Comparison of ENCODE assay signal across 14 cellular contexts in the genomic region with DNA sequence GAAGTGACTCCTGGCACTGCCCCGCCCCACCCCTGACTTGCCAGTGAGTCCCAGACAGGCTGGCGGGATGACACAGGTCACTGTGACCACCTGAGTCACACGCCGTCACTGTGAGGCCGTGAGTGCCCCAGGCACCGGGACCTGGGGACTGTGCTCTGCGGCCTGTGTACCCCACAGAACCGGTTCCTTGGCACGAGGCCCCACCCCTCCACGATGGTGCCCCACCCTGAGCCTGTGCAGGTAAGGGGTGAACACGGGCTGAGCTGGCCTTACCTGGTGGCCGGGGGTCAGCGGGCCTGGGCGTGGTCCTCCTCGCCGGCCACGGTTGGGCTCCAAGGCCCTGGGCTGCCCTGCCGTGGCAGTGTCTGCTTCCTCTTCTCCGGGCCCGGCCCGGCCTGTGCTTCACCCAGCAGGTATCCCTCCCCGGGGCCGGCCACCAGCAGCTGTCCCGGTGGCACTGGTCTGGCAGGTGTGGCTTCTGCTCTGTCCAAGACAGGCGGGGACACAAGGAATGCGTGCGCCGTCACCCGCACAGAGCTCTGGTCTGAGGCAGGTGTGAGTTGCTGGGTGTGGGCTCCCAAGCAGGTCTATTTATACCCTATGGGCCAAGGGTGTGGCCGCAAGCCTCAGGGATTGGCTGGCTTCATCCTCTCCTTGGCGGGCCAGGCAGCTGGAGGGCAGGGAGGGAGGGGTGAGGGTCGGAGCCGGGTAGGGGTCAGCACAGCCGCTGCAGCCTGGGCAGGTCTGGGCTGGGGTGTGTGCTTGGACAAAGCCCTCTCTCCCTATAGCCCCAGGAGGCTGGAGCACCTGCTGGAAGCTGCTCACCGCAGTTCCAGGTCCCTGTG. TPM values are rescaled to one million over a fixed set of nuclear protein-coding genes. Genes with fewer than 3 reads are reported as not detected.
DNase-seq lines count a peak whose midpoint lies in the region; TF ChIP-seq lines count a peak whose summit lies in the region.
"Had no signal": no experiment of that assay in that cellular context is flagged by ENCODE, and none has a peak within 500 bp of the region (broad histone marks: within the 10 kb centered on the region; RNA-seq: fewer than 3 reads in every experiment).

Gene RNF223 (minus strand): TSS at position 564 of the 845 bp plus-strand sequence. CDS start 1,740 bp downstream, outside the sequence.

- TF ChIP-seq CTCF in Calu3 (IDR thresholded peaks at IDR 0.05; ENCODE audit: unreplicated experiment) (no peak), LNCaP clone FGC (IDR thresholded peaks at IDR 0.05; ENCODE audit: control insufficient read depth, extremely low read depth, insufficient read depth) (no peak), breast epithelium (IDR thresholded peaks at IDR 0.05) (no peak), uterus (IDR thresholded peaks at IDR 0.05) (no peak), endodermal cell (conservative IDR thresholded peaks at IDR 0.05) (no peak)

- H3K9me3 Mint-ChIP-seq in Calu3 (ENCODE audit: low read depth, unreplicated experiment): no peaks in the 10 kb centered on the region
- H3K9me3 Mint-ChIP-seq in endodermal cell: no peaks in the 10 kb centered on the region

- H3K36me3 Mint-ChIP-seq in Calu3 (ENCODE audit: insufficient read depth, unreplicated experiment) (peaks cover 50% of the 10 kb centered on the region), endodermal cell (ENCODE audit: low read depth) (no peaks in the 10 kb centered on the region)

- H3K4me3 Mint-ChIP-seq in Calu3 (ENCODE audit: low read depth, unreplicated experiment) (peak within 1 kb of the TSS; percentile 63), endodermal cell (no peak within 1 kb of the TSS)

- no TSS peak for BruUV-seq in Calu3 (replicated peaks; lab: Mats Ljungman, UMichigan)

- H3K4me3 ChIP-seq in LNCaP clone FGC (ENCODE audit: low read depth, low read length): peak within 1 kb of the TSS; percentile 58
- peak within 1 kb of the TSS in 2 of 3 donors; percentile 32 to 48 for H3K4me3 ChIP-seq in breast epithelium
- peak within 1 kb of the TSS; percentile 56 for H3K4me3 ChIP-seq in mucosa of stomach (ENCODE audit: low read length)
- H3K4me3 ChIP-seq in uterus: no peak within 1 kb of the TSS
- H3K4me3 ChIP-seq in endodermal cell (ENCODE audit: low read length): no peak within 1 kb of the TSS
- H3K4me3 ChIP-seq: right lobe of liver had no signal

- DNase-seq in Calu3 (peak; percentile 94), LNCaP clone FGC (ENCODE audit: low read depth) (peak; percentile 95), breast epithelium (ENCODE audit: low spot score in 2 of 2) (peak; percentile 86 to 89), uterus (no peak), erythroblast (lab: John Stamatoyannopoulos, UW) (no peak), endodermal cell (no peak)
- DNase-seq in activated naive CD4-positive, alpha-beta T cell (lab: John Stamatoyannopoulos, UW): no peak
- DNase-seq: NCI-H2171 treated with DMSO at 0.1 percent for 48 hours had no signal

- peaks cover 8% of the 10 kb centered on the region for H3K4me1 Mint-ChIP-seq in Calu3 (ENCODE audit: low read depth, unreplicated experiment)
- H3K4me1 Mint-ChIP-seq in endodermal cell: no peaks in the 10 kb centered on the region

- intact Hi-C loops in Calu3 (cut with micrococcal nuclease; ENCODE audit: unreplicated experiment): loop anchor here (5.0 kb wide), 1 partner anchor 43 kb away; the partner anchor contains the start of gene C1orf159
- intact Hi-C loops in breast epithelium (cut with DNase I; ENCODE audit: low total_unique reads): no loop called here
- intact Hi-C loops in uterus (cut with DNase I; ENCODE audit: low total_unique reads): no loop called here

- TF ChIP-seq POLR2A in breast epithelium (IDR thresholded peaks at IDR 0.05) (no peak), uterus (IDR thresholded peaks at IDR 0.05) (no peak), erythroblast (IDR thresholded peaks at IDR 0.05; ENCODE audit: low read length) (no peak)

- peaks cover 0 to 4% of the 10 kb centered on the region in 2 donors for H3K27me3 ChIP-seq in breast epithelium
- H3K27me3 ChIP-seq in mucosa of stomach (ENCODE audit: control insufficient read depth, insufficient read depth, low read length): peaks cover 14% of the 10 kb centered on the region
- H3K27me3 ChIP-seq in uterus: peaks cover 0 to 8% of the 10 kb centered on the region in 2 donors
- H3K27me3 ChIP-seq in endodermal cell (ENCODE audit: control insufficient read depth, insufficient read depth, low read length, poor library complexity, severe bottlenecking): peaks cover 33% of the 10 kb centered on the region
- H3K27me3 ChIP-seq: right lobe of liver had no signal

- H3K9me3 ChIP-seq in breast epithelium (no peaks in the 10 kb centered on the region), mucosa of stomach (ENCODE audit: control insufficient read depth, low read length) (no peaks in the 10 kb centered on the region), uterus (no peaks in the 10 kb centered on the region), endodermal cell (ENCODE audit: control insufficient read depth, low read length) (no peaks in the 10 kb centered on the region)
- H3K9me3 ChIP-seq: right lobe of liver had no signal

- CTCF ChIA-PET in Calu3 (lab: Charles Lee): interaction anchor here (0.6 to 1.6 kb wide), 7 partner anchors 10 to 164 kb away, joined by 3 to 5 read pairs (median 4); partner anchors contain the start of genes C1orf159 and ISG15

- no peaks in the 10 kb centered on the region for H3K4me1 ChIP-seq in breast epithelium
- H3K4me1 ChIP-seq in mucosa of stomach (ENCODE audit: control insufficient read depth, insufficient read depth, low read length): peaks cover 47% of the 10 kb centered on the region
- H3K4me1 ChIP-seq in uterus: peaks cover 0 to 6% of the 10 kb centered on the region in 2 donors
- no peaks in the 10 kb centered on the region for H3K4me1 ChIP-seq in endodermal cell (ENCODE audit: control insufficient read depth, insufficient read depth, low read length)

- H3K27ac Mint-ChIP-seq in Calu3 (ENCODE audit: unreplicated experiment): peak within 1 kb of the TSS; percentile 88
- no peak within 1 kb of the TSS for H3K27ac Mint-ChIP-seq in endodermal cell

- H3K27ac ChIP-seq in breast epithelium: peak within 1 kb of the TSS; percentile 90 to 91
- H3K27ac ChIP-seq in uterus: no peak within 1 kb of the TSS
- no peak within 1 kb of the TSS for H3K27ac ChIP-seq in endodermal cell (ENCODE audit: low read depth, low read length)
- H3K27ac ChIP-seq: right lobe of liver had no signal

- 86 to 92% methylated on average over 15 to 35 of the region's 35 CpGs for WGBS in endodermal cell (ENCODE audit: insufficient coverage in 1 of 2, insufficient read length in 1 of 2), 2 experiments

- H3K9ac ChIP-seq in mucosa of stomach (ENCODE audit: low read length) (peak within 1 kb of the TSS; percentile 73), endodermal cell (ENCODE audit: extremely low read depth, low read length, poor library complexity, severe bottlenecking) (no peak within 1 kb of the TSS)

- no peaks in the 10 kb centered on the region for H3K27me3 Mint-ChIP-seq in Calu3 (ENCODE audit: unreplicated experiment)
- peaks cover 25% of the 10 kb centered on the region for H3K27me3 Mint-ChIP-seq in endodermal cell (ENCODE audit: insufficient read depth)

- H3K36me3 ChIP-seq in breast epithelium (no peaks in the 10 kb centered on the region), mucosa of stomach (ENCODE audit: control insufficient read depth, insufficient read depth, low read length) (no peaks in the 10 kb centered on the region), uterus (no peaks in the 10 kb centered on the region), endodermal cell (ENCODE audit: control insufficient read depth, insufficient read depth, low read length) (no peaks in the 10 kb centered on the region)
- H3K36me3 ChIP-seq: right lobe of liver had no signal

RNA-seq across cellular contexts. Expression of gene RNF223, which starts in this region (rescaled TPM):
- total RNA-seq in Calu3 (2022) (5.0 and 5.6 TPM in 2 replicates), breast epithelium (1 to 10 TPM in 1 of 3 donors, under 1 TPM in 1, not detected in 1; 0.33 to 2.8 TPM), uterus (not detected), endodermal cell (not detected)
- not detected for polyA plus RNA-seq in endodermal cell (2013, experiment 1 of 2)
- not detected for polyA plus RNA-seq in endodermal cell (2013, experiment 2 of 2)
- total RNA-seq: activated CD8-positive, alpha-beta memory T cell treated with anti-CD3 and anti-CD28 coated beads for 36 hours; fibroblast of lung; HT1080; right lobe of liver; T-helper 1 cell treated with Interleukin-12 subunit alpha and Interleukin-12 subunit beta and Interleukin-4 antibody, amounts not matched to agents 30 ng/mL and 1 ng/mL, for 36 hours had no signal
- polyA plus RNA-seq: fibroblast of lung had no signal

Comparison
In these comparisons a context has a peak if more than half of its experiments do, and no peak if none do; other contexts are left out.
1. DNase-seq: peak in Calu3 (single experiment), LNCaP clone FGC (single experiment) and breast epithelium (2 of 2); none in uterus (0 of 2), erythroblast (0 of 2), endodermal cell (single experiment) and activated naive CD4-positive, alpha-beta T cell (0 of 4).
2. H3K4me3 ChIP-seq: peak in LNCaP clone FGC (single experiment), breast epithelium (2 of 3) and mucosa of stomach (single experiment); none in uterus (0 of 2) and endodermal cell (single experiment).
3. H3K27ac ChIP-seq: peak in breast epithelium (2 of 2); none in uterus (0 of 2) and endodermal cell (single experiment).